In the genomic region with DNA sequence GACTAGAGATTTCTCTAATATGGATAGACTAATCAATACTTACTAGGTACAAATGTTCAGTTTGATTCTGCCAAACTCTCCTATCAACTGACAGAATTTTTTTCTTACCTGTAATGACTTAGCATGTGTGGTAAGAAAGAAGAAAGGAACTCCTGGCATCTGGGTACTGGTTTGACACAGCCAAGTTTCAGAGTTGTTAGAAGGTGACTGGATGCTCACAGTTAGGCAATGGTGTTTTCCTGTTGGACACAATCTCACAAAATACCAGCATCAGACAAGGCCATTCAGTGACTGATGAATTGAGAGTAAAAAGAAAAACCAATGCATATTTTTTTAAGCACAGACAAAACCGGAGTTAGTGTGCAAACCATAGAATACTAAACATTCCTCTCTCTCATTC, we compare ENCODE assay signal across 25 cellular contexts. TPM values are rescaled to one million over a fixed set of nuclear protein-coding genes. Genes with fewer than 3 reads are reported as not detected.
DNase-seq lines count a peak whose midpoint lies in the region; ATAC-seq and TF ChIP-seq lines count a peak whose summit lies in the region.
"Had no signal": no experiment of that assay in that cellular context is flagged by ENCODE, and none has a peak within 500 bp of the region (broad histone marks: within the 10 kb centered on the region; RNA-seq: fewer than 3 reads in every experiment).

No MANE protein-coding gene starts in this region.

- H3K36me3 ChIP-seq in left lung: no peaks in the 10 kb centered on the region
- H3K36me3 ChIP-seq: BLaER1 treated with 17β-estradiol and CSF1 and Interleukin-3, amounts not matched to agents 10 nM and 100 nM; HAP-1 had no signal

- CTCF ChIA-PET in activated CD4-positive, alpha-beta T cell treated with anti-CD3 and anti-CD28 coated beads for 36 hours (lab: Charles Lee): no interaction called here

- POLR2A ChIA-PET in activated CD4-positive, alpha-beta T cell treated with anti-CD3 and anti-CD28 coated beads for 36 hours (lab: Charles Lee): no interaction called here

- H3K9me3 ChIP-seq in left lung: no peaks in the 10 kb centered on the region
- H3K9me3 ChIP-seq: BLaER1 treated with 17β-estradiol and CSF1 and Interleukin-3, amounts not matched to agents 10 nM and 100 nM; HAP-1 had no signal

- intact Hi-C loops in activated CD4-positive, alpha-beta T cell treated with anti-CD3 and anti-CD28 coated beads for 36 hours (cut with DNase I, micrococcal nuclease): loop anchor here in 1 of 2 experiments (1.0 to 10.0 kb wide), 2 partner anchors 77 to 126 kb away; partner anchors contain the start of gene TESPA1
- intact Hi-C loops in left lung (cut with DNase I): loop anchor here in 1 of 2 donors (10.0 kb wide), 1 partner anchor 96 kb away; no protein-coding TSS in a partner anchor

- H3K27me3 Mint-ChIP-seq in activated CD4-positive, alpha-beta T cell treated with anti-CD3 and anti-CD28 coated beads for 36 hours: peaks cover 16% of the 10 kb centered on the region

- H3K27ac Mint-ChIP-seq in activated CD4-positive, alpha-beta T cell treated with anti-CD3 and anti-CD28 coated beads for 36 hours: no peak overlapping the region
- no peak overlapping the region for H3K27ac Mint-ChIP-seq in activated naive CD4-positive, alpha-beta T cell treated with anti-CD3 and anti-CD28 coated beads, Interleukin-2, amount 50 U/mL, for 72 hours
- H3K27ac Mint-ChIP-seq: CD8-positive, alpha-beta T cell had no signal

- no peak overlapping the region for H3K27ac ChIP-seq in left lung
- H3K27ac ChIP-seq: 22Rv1, GM23248, KMS-11 had no signal

- ATAC-seq in activated CD4-positive, alpha-beta T cell treated with anti-CD3 and anti-CD28 coated beads for 36 hours: peak; percentile 75
- ATAC-seq in activated naive CD4-positive, alpha-beta T cell treated with anti-CD3 and anti-CD28 coated beads, Interleukin-2, amount 50 U/mL, for 72 hours: peak; percentile 78 to 91
- no peak for ATAC-seq in left lung
- ATAC-seq: CD8-positive, alpha-beta T cell had no signal

- H3K4me1 ChIP-seq in left lung: peaks cover 0 to 3% of the 10 kb centered on the region in 2 donors
- H3K4me1 ChIP-seq: HAP-1 had no signal

- no peaks in the 10 kb centered on the region for H3K27me3 ChIP-seq in left lung
- H3K27me3 ChIP-seq: BLaER1 treated with 17β-estradiol and CSF1 and Interleukin-3, amounts not matched to agents 10 nM and 100 nM had no signal

- H3K4me3 Mint-ChIP-seq in activated CD4-positive, alpha-beta T cell treated with anti-CD3 and anti-CD28 coated beads for 36 hours: no peak overlapping the region
- H3K4me3 Mint-ChIP-seq: CD8-positive, alpha-beta T cell had no signal

- TF ChIP-seq CTCF in GM12865 (IDR thresholded peaks at IDR 0.05; ENCODE audit: insufficient read depth, low read depth, low read length, missing control alignments) (no peak), epithelial cell of esophagus (IDR thresholded peaks at IDR 0.05; ENCODE audit: insufficient read depth, low read depth, low read length, missing control alignments) (no peak), left lung (IDR thresholded peaks at IDR 0.05) (no peak)

- DNase-seq in activated CD4-positive, alpha-beta T cell treated with anti-CD3 and anti-CD28 coated beads for 36 hours: peak; percentile 38
- no peak for DNase-seq in activated CD4-positive, alpha-beta T cell treated with anti-CD3 and anti-CD28 coated beads, Interleukin-2, amount 50 U/mL, for 48 hours
- no peak for DNase-seq in activated naive CD4-positive, alpha-beta T cell treated with anti-CD3 and anti-CD28 coated beads, Interleukin-2, amount 50 U/mL, for 72 hours (ENCODE audit: low spot score in 2 of 2)
- DNase-seq in activated naive CD4-positive, alpha-beta T cell treated with anti-CD3 and anti-CD28 coated beads, Interleukin-2, amount 50 U/mL, for 16 hours: no peak
- DNase-seq in GM12865 (ENCODE audit: low read depth) (peak; percentile 13), epithelial cell of esophagus (ENCODE audit: low read depth) (peak; percentile 36), NCI-H2107 treated with DMSO at 0.1 percent for 48 hours (lab: John Stamatoyannopoulos, UW; ENCODE audit: unreplicated experiment) (no peak), left lung (no peak)
- DNase-seq: CD8-positive, alpha-beta T cell; DND-41; GM23248; IMR-90; NCI-H1105; NCI-H146; NCI-H2029 treated with DMSO at 0.1 percent for 48 hours; NCI-H2171; NCI-H345; NCI-H524 treated with DMSO at 0.1 percent for 48 hours; OCI-M1; Right ventricle myocardium superior had no signal

- H3K4me3 ChIP-seq in GM12865 (ENCODE audit: low read depth, low read length): no peak overlapping the region
- H3K4me3 ChIP-seq in epithelial cell of esophagus (ENCODE audit: low read length): no peak overlapping the region
- no peak overlapping the region for H3K4me3 ChIP-seq in left lung
- H3K4me3 ChIP-seq: BLaER1 treated with 17β-estradiol and CSF1 and Interleukin-3, amounts not matched to agents 10 nM and 100 nM; GM23248; HAP-1 had no signal

- no peaks in the 10 kb centered on the region for H3K36me3 Mint-ChIP-seq in activated CD4-positive, alpha-beta T cell treated with anti-CD3 and anti-CD28 coated beads for 36 hours (ENCODE audit: low read depth)
- H3K36me3 Mint-ChIP-seq in activated naive CD4-positive, alpha-beta T cell treated with anti-CD3 and anti-CD28 coated beads, Interleukin-2, amount 50 U/mL, for 72 hours: no peaks in the 10 kb centered on the region
- H3K36me3 Mint-ChIP-seq: CD8-positive, alpha-beta T cell had no signal

- H3K4me1 Mint-ChIP-seq in activated CD4-positive, alpha-beta T cell treated with anti-CD3 and anti-CD28 coated beads for 36 hours: peaks cover 22% of the 10 kb centered on the region

- no peaks in the 10 kb centered on the region for H3K9me3 Mint-ChIP-seq in activated CD4-positive, alpha-beta T cell treated with anti-CD3 and anti-CD28 coated beads for 36 hours (ENCODE audit: low read depth)
- H3K9me3 Mint-ChIP-seq in activated naive CD4-positive, alpha-beta T cell treated with anti-CD3 and anti-CD28 coated beads, Interleukin-2, amount 50 U/mL, for 72 hours: peaks cover 0 to 6% of the 10 kb centered on the region in 2 donors
- H3K9me3 Mint-ChIP-seq: CD8-positive, alpha-beta T cell had no signal

RNA-seq across cellular contexts. Expression of gene MUCL1, which starts 4.2 kb away (rescaled TPM):
- total RNA-seq in activated CD4-positive, alpha-beta T cell treated with anti-CD3 and anti-CD28 coated beads for 36 hours: not detected
- under 1 TPM in 1 of 2 donors, not detected in 1; 0.82 TPM for total RNA-seq in activated naive CD4-positive, alpha-beta T cell treated with anti-CD3 and anti-CD28 coated beads, Interleukin-2, amount 50 U/mL, for 72 hours
- total RNA-seq in left lung: 1 to 10 TPM in 1 of 2 donors, not detected in 1; 1.8 TPM
- total RNA-seq: CD8-positive, alpha-beta T cell; GM23248; IMR-90; Right ventricle myocardium superior; RPMI7951 had no signal

Comparison
In these comparisons a context has a peak if more than half of its experiments do, and no peak if none do; other contexts are left out.
1. DNase-seq: peak in activated CD4-positive, alpha-beta T cell treated with anti-CD3 and anti-CD28 coated beads for 36 hours (single experiment), GM12865 (single experiment) and epithelial cell of esophagus (single experiment); none in activated CD4-positive, alpha-beta T cell treated with anti-CD3 and anti-CD28 coated beads, Interleukin-2, amount 50 U/mL, for 48 hours (0 of 2), activated naive CD4-positive, alpha-beta T cell treated with anti-CD3 and anti-CD28 coated beads, Interleukin-2, amount 50 U/mL, for 72 hours (0 of 2), activated naive CD4-positive, alpha-beta T cell treated with anti-CD3 and anti-CD28 coated beads, Interleukin-2, amount 50 U/mL, for 16 hours (single experiment), NCI-H2107 treated with DMSO at 0.1 percent for 48 hours (single experiment) and left lung (0 of 2).